Comparison of ENCODE assay signal across 8 cellular contexts in the genomic region with DNA sequence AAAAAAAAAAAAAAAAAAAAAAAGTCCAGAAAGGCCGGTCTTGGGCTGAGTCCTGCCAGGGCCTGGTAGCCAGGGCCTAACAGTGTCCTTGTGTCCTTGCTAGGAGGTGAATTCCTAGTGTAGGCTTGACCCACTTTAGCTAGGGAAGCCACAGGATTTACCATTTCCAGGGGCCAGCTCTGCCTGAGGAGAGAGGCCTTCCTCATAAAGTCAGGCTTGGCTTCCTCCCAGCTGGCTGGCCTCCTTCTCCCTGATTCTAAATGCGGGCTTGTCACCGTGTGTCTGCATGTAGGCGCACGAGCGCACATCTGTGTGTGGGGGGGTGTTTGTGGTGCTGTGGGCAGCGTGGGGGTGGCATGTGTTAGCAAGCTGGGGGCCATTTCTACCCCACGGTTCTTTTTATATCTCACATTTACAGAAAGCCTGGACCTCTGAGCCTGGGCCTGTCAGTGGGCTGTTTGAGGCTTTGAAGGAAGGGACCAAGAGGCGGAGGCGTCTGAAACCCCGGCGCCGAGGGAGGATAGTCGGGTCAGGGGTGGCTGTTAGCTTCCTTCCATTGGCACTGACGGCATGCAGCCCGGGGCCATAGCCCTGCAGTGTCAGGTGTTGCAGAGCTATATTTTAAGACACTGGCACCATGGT. TPM values are rescaled to one million over a fixed set of nuclear protein-coding genes. Genes with fewer than 3 reads are reported as not detected.
DNase-seq lines count a peak whose midpoint lies in the region; ATAC-seq, FAIRE-seq and TF ChIP-seq lines count a peak whose summit lies in the region.

No MANE protein-coding gene starts in this region.

- H3K4me1 Mint-ChIP-seq in stimulated activated naive CD8-positive, alpha-beta T cell treated with anti-CD3 and anti-CD28 coated beads, Interleukin-15, Interleukin-2, amounts not matched to agents 100 ng/mL and 50 ng/mL, for 24 hours (ENCODE audit: low read depth), result peaks cover 32% of the 10 kb centered on the region

- H3K4me1 ChIP-seq in NT2/D1 (ENCODE audit: insufficient read depth, insufficient read length), result peaks cover 4% of the 10 kb centered on the region

- peak overlapping the region; percentile 77 for H3K27ac Mint-ChIP-seq in stimulated activated naive CD8-positive, alpha-beta T cell treated with anti-CD3 and anti-CD28 coated beads, Interleukin-15, Interleukin-2, amounts not matched to agents 100 ng/mL and 50 ng/mL, for 24 hours

- no peaks in the 10 kb centered on the region for H3K27me3 ChIP-seq in NT2/D1 (ENCODE audit: insufficient read depth, insufficient read length)

- H3K9ac ChIP-seq in NT2/D1 (ENCODE audit: insufficient read length, low read depth), result peak overlapping the region; percentile 59

- DNase-seq in GM12891 (ENCODE audit: insufficient read length, low spot score) (no peak), NT2/D1 (ENCODE audit: low read depth, low spot score) (no peak), astrocyte of the spinal cord (ENCODE audit: low read depth, low spot score) (peak; percentile 64), left lobe of liver (ENCODE audit: low spot score) (peak; percentile 69), DMS53 (lab: John Stamatoyannopoulos, UW) (no peak), dedifferentiated amniotic fluid mesenchymal stem cell (ENCODE audit: extremely low spot score) (no peak)

- FAIRE-seq in GM12891 (lab: Jason Lieb, UNC), result peak; percentile 92

- no peak for TF ChIP-seq CTCF in astrocyte of the spinal cord (IDR thresholded peaks at IDR 0.05; ENCODE audit: low read depth, low read length)

- TF ChIP-seq POLR2A in GM12891 (IDR thresholded peaks at IDR 0.05; ENCODE audit: low read depth, low read length), result no peak

- no peaks in the 10 kb centered on the region for H3K9me3 Mint-ChIP-seq in stimulated activated naive CD8-positive, alpha-beta T cell treated with anti-CD3 and anti-CD28 coated beads, Interleukin-15, Interleukin-2, amounts not matched to agents 100 ng/mL and 50 ng/mL, for 24 hours

- no peaks in the 10 kb centered on the region for H3K36me3 Mint-ChIP-seq in stimulated activated naive CD8-positive, alpha-beta T cell treated with anti-CD3 and anti-CD28 coated beads, Interleukin-15, Interleukin-2, amounts not matched to agents 100 ng/mL and 50 ng/mL, for 24 hours (ENCODE audit: low read depth)

- H3K9me3 ChIP-seq in NT2/D1 (ENCODE audit: insufficient read depth, low read length), result no peaks in the 10 kb centered on the region

- no peaks in the 10 kb centered on the region for H3K36me3 ChIP-seq in NT2/D1 (ENCODE audit: insufficient read depth, insufficient read length, low read length)

- H3K27me3 Mint-ChIP-seq in stimulated activated naive CD8-positive, alpha-beta T cell treated with anti-CD3 and anti-CD28 coated beads, Interleukin-15, Interleukin-2, amounts not matched to agents 100 ng/mL and 50 ng/mL, for 24 hours, result no peaks in the 10 kb centered on the region

- peak overlapping the region; percentile 32 for H3K4me3 Mint-ChIP-seq in stimulated activated naive CD8-positive, alpha-beta T cell treated with anti-CD3 and anti-CD28 coated beads, Interleukin-15, Interleukin-2, amounts not matched to agents 100 ng/mL and 50 ng/mL, for 24 hours

- H3K4me3 ChIP-seq in NT2/D1 (ENCODE audit: insufficient read length, low read depth), result no peak overlapping the region
- H3K4me3 ChIP-seq in astrocyte of the spinal cord (ENCODE audit: low read depth, low read length), result no peak overlapping the region

- peak; percentile 89 for ATAC-seq in left lobe of liver
- ATAC-seq in HG03196 (IDR thresholded peaks at IDR 0.05; ENCODE audit: unreplicated experiment), result no peak

- in situ Hi-C loops in astrocyte of the spinal cord (cut with HindIII; ENCODE audit: low sequenced_read_pairs), result no loop called here

TF ChIP-seq in GM12891, 5 proteins besides CTCF, POLR2A, EP300 and RAD21:
- TF ChIP-seq POU2F2 (IDR thresholded peaks at IDR 0.05; ENCODE audit: low read depth, low read length) (no peak), SPI1 (IDR thresholded peaks at IDR 0.05; ENCODE audit: low read depth, low read length) (no peak), PAX5 (IDR thresholded peaks at IDR 0.05; ENCODE audit: insufficient read depth, low read length, severe bottlenecking) (no peak), TAF1 (IDR thresholded peaks at IDR 0.05; ENCODE audit: low read depth, low read length) (no peak), POLR2AphosphoS5 (IDR thresholded peaks at IDR 0.05; ENCODE audit: low read depth, low read length) (no peak)

RNA-seq across cellular contexts. Expression of a gene that starts 31.7 kb away (rescaled TPM):
- polyA plus RNA-seq in GM12891 (2012; ENCODE audit: low read depth, missing spikeins), result 61.4 TPM
- total RNA-seq in left lobe of liver, result 26.5 TPM

RNA-seq across cellular contexts. Expression of a gene that starts 31.7 kb away (rescaled TPM):
- polyA plus RNA-seq in GM12891 (2012; ENCODE audit: low read depth, missing spikeins), result 42.4 TPM
- total RNA-seq in left lobe of liver, result 22.7 TPM

Comparison
In these comparisons a context has a peak if more than half of its experiments do, and no peak if none do; other contexts are left out.
1. DNase-seq: peak in astrocyte of the spinal cord (single experiment) and left lobe of liver (single experiment); none in GM12891 (single experiment), NT2/D1 (single experiment), DMS53 (single experiment) and dedifferentiated amniotic fluid mesenchymal stem cell (single experiment).